8 cellular contexts compared by ENCODE assay signal in genomic region chr17:47810200-47810821, GRCh38. TPM values are rescaled to one million over a fixed set of nuclear protein-coding genes. Genes with fewer than 3 reads are reported as not detected.
DNase-seq lines count a peak whose midpoint lies in the region; ATAC-seq and TF ChIP-seq lines count a peak whose summit lies in the region.

No MANE protein-coding gene starts in this region.

- DNase-seq in activated CD4-positive, alpha-beta T cell treated with anti-CD3 and anti-CD28 coated beads, Interleukin-2, amount 50 U/mL, for 48 hours, result peak; percentile 18 to 32
- DNase-seq in activated CD4-positive, alpha-beta T cell treated with anti-CD3 and anti-CD28 coated beads, Interleukin-2, amount 50 U/mL, for 1 hour, result no peak
- DNase-seq in RPMI7951 (ENCODE audit: low read depth) (peak; percentile 84), sigmoid colon (peak; percentile 63), medulla oblongata (ENCODE audit: extremely low spot score) (no peak), cerebellar nuclear complex (lab: John Stamatoyannopoulos, UW) (no peak)

- TF ChIP-seq CTCF in sigmoid colon (IDR thresholded peaks at IDR 0.05), result no peak

- ATAC-seq in esophagus mucosa (peak; percentile 80), HG03520 (IDR thresholded peaks at IDR 0.05; ENCODE audit: unreplicated experiment) (no peak)

- no peak for TF ChIP-seq EP300 in sigmoid colon (IDR thresholded peaks at IDR 0.05)

- intact Hi-C loops in sigmoid colon (cut with DNase I), result no loop called here

- H3K27ac ChIP-seq in sigmoid colon, result peak overlapping the region in 1 of 4 donors; percentile 32

- H3K36me3 ChIP-seq in sigmoid colon, result peaks cover 0 to 58% (median 16%) of the 10 kb centered on the region in 4 donors

- no peaks in the 10 kb centered on the region for H3K9me3 ChIP-seq in sigmoid colon

- 15 to 63% methylated on average over 10 of the region's 10 CpGs for WGBS in sigmoid colon, 2 donors

- H3K27me3 ChIP-seq in sigmoid colon, result no peaks in the 10 kb centered on the region

- H3K4me3 ChIP-seq in sigmoid colon, result no peak overlapping the region

- no peak for TF ChIP-seq POLR2A in sigmoid colon (IDR thresholded peaks at IDR 0.05)

- H3K4me1 ChIP-seq in sigmoid colon, result peaks cover 0 to 9% (median 0%) of the 10 kb centered on the region in 4 donors

RNA-seq across cellular contexts. Expression of gene OSBPL7, which starts 11.3 kb away (rescaled TPM):
- 2.6 and 3.4 TPM in 2 replicates for total RNA-seq in RPMI7951 (2014; rRNA removed; shearing (Covaris generic))
- total RNA-seq in esophagus mucosa (1.8 TPM), sigmoid colon (1 to 10 TPM; 2.9 to 7.8 (median 4.1) TPM)
- 10 to 100 TPM; 14.1 to 40.8 (median 16.2) TPM for polyA plus RNA-seq in sigmoid colon

RNA-seq across cellular contexts. Expression of gene MRPL10, which starts 21.0 kb away (rescaled TPM):
- 30.4 and 35.8 TPM in 2 replicates for total RNA-seq in RPMI7951 (2014; rRNA removed; shearing (Covaris generic))
- total RNA-seq in esophagus mucosa, result 26.7 TPM
- total RNA-seq in sigmoid colon, result 10 to 100 TPM; 54.8 to 58.8 (median 56.9) TPM
- polyA plus RNA-seq in sigmoid colon, result 10 to 100 TPM; 38.8 to 49.4 (median 42.6) TPM

RNA-seq across cellular contexts. Expression of gene LRRC46, which starts 21.2 kb away (rescaled TPM):
- total RNA-seq in RPMI7951 (2014; rRNA removed; shearing (Covaris generic)), result 0.10 TPM in 1 of 2 replicates, not detected in the other
- total RNA-seq in esophagus mucosa, result 0.28 TPM
- under 1 TPM in 2 of 4 donors, not detected in 2; 0.28 to 0.36 TPM for total RNA-seq in sigmoid colon
- polyA plus RNA-seq in sigmoid colon, result under 1 TPM in 1 of 3 donors, not detected in 2; 0.48 TPM

RNA-seq across cellular contexts. Expression of gene SCRN2, which starts 30.8 kb away (rescaled TPM):
- 17.8 and 18.4 TPM in 2 replicates for total RNA-seq in RPMI7951 (2014; rRNA removed; shearing (Covaris generic))
- total RNA-seq in esophagus mucosa (21.2 TPM), sigmoid colon (10 to 100 TPM; 22.5 to 28.8 (median 23.4) TPM)
- 10 to 100 TPM; 36.0 to 44.6 (median 42.6) TPM for polyA plus RNA-seq in sigmoid colon

RNA-seq across cellular contexts. Expression of gene SP6, which starts 40.7 kb away (rescaled TPM):
- total RNA-seq in RPMI7951 (2014; rRNA removed; shearing (Covaris generic)), result not detected in 2 replicates
- total RNA-seq in esophagus mucosa (5.9 TPM), sigmoid colon (under 1 TPM in 1 of 4 donors, not detected in 3; 0.16 TPM)
- polyA plus RNA-seq in sigmoid colon, result 10 to 100 TPM in 1 of 3 donors, 1 to 10 TPM in 2; 1.2 to 18.8 (median 3.5) TPM

Comparison
In these comparisons a context has a peak if more than half of its experiments do, and no peak if none do; other contexts are left out.
1. DNase-seq: peak in activated CD4-positive, alpha-beta T cell treated with anti-CD3 and anti-CD28 coated beads, Interleukin-2, amount 50 U/mL, for 48 hours (2 of 2), RPMI7951 (single experiment) and sigmoid colon (single experiment); none in activated CD4-positive, alpha-beta T cell treated with anti-CD3 and anti-CD28 coated beads, Interleukin-2, amount 50 U/mL, for 1 hour (single experiment), medulla oblongata (single experiment) and cerebellar nuclear complex (0 of 2).